In genomic region chr12:50926932-50927331, GRCh38 we compare ENCODE assay signal across 10 cellular contexts. TPM values are rescaled to one million over a fixed set of nuclear protein-coding genes. Genes with fewer than 3 reads are reported as not detected.
DNase-seq lines count a peak whose midpoint lies in the region; ATAC-seq, FAIRE-seq and TF ChIP-seq lines count a peak whose summit lies in the region.
"Not testable (repeated sequence)": the region's sequence is repeated elsewhere in the genome, so short reads cannot be mapped to it uniquely, and the experiment has no call there.
"Had no signal": no experiment of that assay in that cellular context is flagged by ENCODE, and none has a peak within 500 bp of the region (broad histone marks: within the 10 kb centered on the region; RNA-seq: fewer than 3 reads in every experiment).

No MANE protein-coding gene starts in this region.

- TF ChIP-seq POLR2A in gastroesophageal sphincter (IDR thresholded peaks at IDR 0.05), result not testable (repeated sequence)

- intact Hi-C loops in pancreas (cut with DNase I), result not testable (repeated sequence)

- H3K4me3 ChIP-seq in HUES48 (ENCODE audit: low read depth, low read length) (peak overlapping the region; percentile 53), gastroesophageal sphincter (peak overlapping the region; percentile 76 to 96), lung (peak overlapping the region; percentile 31), pancreas (peak overlapping the region; percentile 54 to 69 (median 57)), stomach smooth muscle (ENCODE audit: low read length in 2 of 2) (peak overlapping the region; percentile 89 to 97)

- not testable (repeated sequence) for TF ChIP-seq CTCF in VCaP (conservative IDR thresholded peaks at IDR 0.05); gastroesophageal sphincter (IDR thresholded peaks at IDR 0.05); lung (IDR thresholded peaks at IDR 0.05; ENCODE audit: control extremely low read depth, extremely low read depth); pancreas (IDR thresholded peaks at IDR 0.05)

- H3K27me3 ChIP-seq in HUES48 (ENCODE audit: control insufficient read depth, insufficient read depth, low read length); gastroesophageal sphincter; lung (ENCODE audit: control insufficient read depth, insufficient read depth); pancreas; stomach smooth muscle (ENCODE audit: control insufficient read depth in 1 of 2, insufficient read depth in 2 of 2, low read length in 2 of 2): not testable (repeated sequence)

- TF ChIP-seq EP300 in gastroesophageal sphincter (IDR thresholded peaks at IDR 0.05), result not testable (repeated sequence)

- not testable (repeated sequence) for H3K36me3 ChIP-seq in HUES48 (ENCODE audit: control insufficient read depth, insufficient read depth, low read length); lung (ENCODE audit: control insufficient read depth in 2 of 2, insufficient read depth in 2 of 2, low read length in 2 of 2); pancreas; stomach smooth muscle (ENCODE audit: control insufficient read depth in 2 of 2, insufficient read depth in 2 of 2, low read length in 2 of 2)
- peaks cover 0 to 30% of the 10 kb centered on the region in 2 donors for H3K36me3 ChIP-seq in gastroesophageal sphincter

- peaks cover 54% of the 10 kb centered on the region for H3K4me1 ChIP-seq in HUES48 (ENCODE audit: control insufficient read depth, insufficient read depth, low read length)
- peaks cover 7 to 72% (median 10%) of the 10 kb centered on the region in 3 donors for H3K4me1 ChIP-seq in gastroesophageal sphincter
- H3K4me1 ChIP-seq in lung (ENCODE audit: control insufficient read depth in 2 of 2, insufficient read depth in 2 of 2, low read length in 2 of 2), result not testable (repeated sequence)
- H3K4me1 ChIP-seq in pancreas, result peaks cover 3 to 28% (median 12%) of the 10 kb centered on the region in 3 donors
- H3K4me1 ChIP-seq in stomach smooth muscle (ENCODE audit: control insufficient read depth, insufficient read depth, low read length), result peaks cover 22% of the 10 kb centered on the region

- H3K27ac ChIP-seq in HUES48 (ENCODE audit: low read depth, low read length); stomach smooth muscle (ENCODE audit: low read length): not testable (repeated sequence)
- H3K27ac ChIP-seq in VCaP (peak overlapping the region; percentile 89), gastroesophageal sphincter (peak overlapping the region in 3 of 4 donors; percentile 55 to 92 (median 92)), lung (ENCODE audit: low read depth in 1 of 2, low read length in 1 of 2) (peak overlapping the region in 1 of 2 donors; percentile 56), pancreas (peak overlapping the region in 3 of 4 donors; percentile 31 to 87 (median 85))

- not testable (repeated sequence) for H3K9me3 ChIP-seq in HUES48 (ENCODE audit: control insufficient read depth, insufficient read depth, low read length); gastroesophageal sphincter; lung (ENCODE audit: control insufficient read depth in 2 of 2, insufficient read depth in 1 of 2, low read length in 1 of 2); pancreas; stomach smooth muscle (ENCODE audit: control insufficient read depth in 2 of 2, low read length in 2 of 2)

- not testable (repeated sequence) for ATAC-seq in gastroesophageal sphincter; lung (ENCODE audit: insufficient read depth, low FRiP score)
- peak in 3 of 4 donors; percentile 29 to 43 (median 30) for ATAC-seq in pancreas

- H3K9ac ChIP-seq in HUES48 (ENCODE audit: low read depth, low read length), result not testable (repeated sequence)
- peak overlapping the region in 1 of 2 donors; percentile 72 for H3K9ac ChIP-seq in stomach smooth muscle (ENCODE audit: low read length in 2 of 2)

- DNase-seq in Ammon's horn (ENCODE audit: low spot score), result peak; percentile 29
- peak; percentile 20 for DNase-seq in cerebellar cortex (ENCODE audit: low spot score)
- DNase-seq in lung (ENCODE audit: low spot score), result not testable (repeated sequence)
- peak in 1 of 6 donors; percentile 48 for DNase-seq in pancreas

- not testable (repeated sequence) for FAIRE-seq in pancreas (lab: Jason Lieb, UNC)

- 23 to 28% methylated on average over 3 of the region's 3 CpGs for WGBS in gastroesophageal sphincter (ENCODE audit: low coverage in 1 of 2), 2 donors
- 30 to 41% methylated on average over 3 of the region's 3 CpGs for WGBS in lung, 2 donors
- WGBS in pancreas, 2 donors, result 6% methylated on average over 3 of the region's 3 CpGs

RNA-seq across cellular contexts. Expression of gene HIGD1C, which starts 25.4 kb away (rescaled TPM):
- total RNA-seq in gastroesophageal sphincter, result not detected
- not detected for total RNA-seq in lung
- not detected for polyA plus RNA-seq in lung
- not detected for total RNA-seq in pancreas
- not detected for polyA plus RNA-seq in pancreas
- total RNA-seq: frontal cortex, occipital lobe had no signal

Comparison
In these comparisons a context has a peak if more than half of its experiments do, and no peak if none do; other contexts are left out.
1. H3K4me3 ChIP-seq: peak in every context shown above with its lines; median percentile 93 in stomach smooth muscle; 86 in gastroesophageal sphincter; 57 in pancreas; 53 in HUES48; 31 in lung.